In genomic region chr13:60433505-60433904, GRCh38 we compare ENCODE assay signal across 14 cellular contexts.
"Had no signal": no experiment of that assay in that cellular context is flagged by ENCODE, and none has a peak within 500 bp of the region (broad histone marks: within the 10 kb centered on the region; RNA-seq: fewer than 3 reads in every experiment).

No MANE protein-coding gene starts in this region.

- H3K9me3 ChIP-seq: lower lobe of right lung, ovary had no signal

- H3K27me3 ChIP-seq: cardiac muscle cell, ovary had no signal

- H3K4me3 ChIP-seq: cardiac muscle cell, lower lobe of right lung, ovary had no signal

- DNase-seq: activated CD4-positive, alpha-beta memory T cell treated with anti-CD3 and anti-CD28 coated beads for 36 hours; activated CD8-positive, alpha-beta memory T cell treated with anti-CD3 and anti-CD28 coated beads, Interleukin-2, amount 10 ng/mL, durations not matched to agents 7 days and 5 days; activated naive CD4-positive, alpha-beta T cell treated with anti-CD3 and anti-CD28 coated beads, Interleukin-2, amount 10 ng/mL, durations not matched to agents 7 days and 5 days; activated T-cell treated with anti-CD3 and anti-CD28 coated beads, Interleukin-2, amount 50 U/mL, for 1 hour; foreskin fibroblast; hippocampal formation; kidney glomerular epithelial cell; lower lobe of right lung; naive thymus-derived CD4-positive, alpha-beta T cell; ovary; stimulated activated CD4-positive, alpha-beta T cell treated with anti-CD3 and anti-CD28 coated beads, Interleukin-12 subunit alpha, Interleukin-12 subunit beta, amount 100 ng/mL, for 4 hours; stimulated activated CD4-positive, alpha-beta T cell treated with anti-CD3 and anti-CD28 coated beads, Interleukin-2, amount 100 ng/mL, for 24 hours; SW 1271 had no signal

- H3K27ac ChIP-seq: cardiac muscle cell, lower lobe of right lung, ovary had no signal

- H3K36me3 ChIP-seq: cardiac muscle cell, lower lobe of right lung, ovary had no signal

- H3K4me1 ChIP-seq: lower lobe of right lung had no signal
